In the genomic region with DNA sequence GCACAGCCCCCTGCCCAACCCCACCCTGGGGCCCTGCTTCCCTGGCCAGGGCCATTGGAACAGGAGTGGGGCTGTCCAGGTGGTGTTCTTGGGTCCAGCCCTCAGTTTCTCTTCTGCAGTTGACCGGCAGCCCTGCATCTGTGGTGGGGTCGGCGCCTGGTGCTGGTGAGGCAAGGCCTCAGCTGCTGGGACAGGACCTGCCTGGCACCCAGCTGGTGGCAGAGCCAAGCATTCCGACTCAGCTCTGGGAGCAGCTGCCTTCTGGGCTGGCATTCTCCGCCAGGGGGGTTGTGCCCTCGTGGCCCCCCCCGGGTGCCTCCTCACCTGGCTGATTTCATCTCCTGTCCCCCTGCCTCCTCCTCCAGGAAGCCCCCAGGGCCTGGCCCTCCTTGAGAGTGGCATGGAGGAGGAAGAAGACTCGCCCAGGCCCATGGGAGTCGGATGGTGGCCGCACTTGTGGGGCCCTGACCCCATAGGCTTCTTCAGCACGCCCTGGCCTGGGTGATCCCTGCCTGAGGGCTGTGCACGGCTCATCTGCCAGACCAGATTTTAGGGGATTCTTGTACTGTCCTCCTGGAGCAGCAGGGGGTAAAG, we compare ENCODE assay signal across 1 cellular context.
TF ChIP-seq lines count a peak whose summit lies in the region.

No MANE protein-coding gene starts in this region.

TF ChIP-seq in IMR-90, 13 proteins besides CTCF, POLR2A, EP300 and RAD21:
- TF ChIP-seq BHLHE40 (IDR thresholded peaks at IDR 0.05; ENCODE audit: low read depth, low read length) (no peak), MAZ (IDR thresholded peaks at IDR 0.05; ENCODE audit: borderline replicate concordance, low read depth, low read length) (no peak), RFX5 (IDR thresholded peaks at IDR 0.05; ENCODE audit: low read depth, low read length) (no peak), SMC3 (IDR thresholded peaks at IDR 0.05; ENCODE audit: low read depth, low read length) (no peak)
- TF ChIP-seq, protein P1, sequence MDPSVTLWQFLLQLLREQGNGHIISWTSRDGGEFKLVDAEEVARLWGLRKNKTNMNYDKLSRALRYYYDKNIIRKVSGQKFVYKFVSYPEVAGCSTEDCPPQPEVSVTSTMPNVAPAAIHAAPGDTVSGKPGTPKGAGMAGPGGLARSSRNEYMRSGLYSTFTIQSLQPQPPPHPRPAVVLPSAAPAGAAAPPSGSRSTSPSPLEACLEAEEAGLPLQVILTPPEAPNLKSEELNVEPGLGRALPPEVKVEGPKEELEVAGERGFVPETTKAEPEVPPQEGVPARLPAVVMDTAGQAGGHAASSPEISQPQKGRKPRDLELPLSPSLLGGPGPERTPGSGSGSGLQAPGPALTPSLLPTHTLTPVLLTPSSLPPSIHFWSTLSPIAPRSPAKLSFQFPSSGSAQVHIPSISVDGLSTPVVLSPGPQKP (IDR thresholded peaks at IDR 0.05; ENCODE audit: borderline replicate concordance, low read depth, low read length), result no peak
- TF ChIP-seq, protein P2, sequence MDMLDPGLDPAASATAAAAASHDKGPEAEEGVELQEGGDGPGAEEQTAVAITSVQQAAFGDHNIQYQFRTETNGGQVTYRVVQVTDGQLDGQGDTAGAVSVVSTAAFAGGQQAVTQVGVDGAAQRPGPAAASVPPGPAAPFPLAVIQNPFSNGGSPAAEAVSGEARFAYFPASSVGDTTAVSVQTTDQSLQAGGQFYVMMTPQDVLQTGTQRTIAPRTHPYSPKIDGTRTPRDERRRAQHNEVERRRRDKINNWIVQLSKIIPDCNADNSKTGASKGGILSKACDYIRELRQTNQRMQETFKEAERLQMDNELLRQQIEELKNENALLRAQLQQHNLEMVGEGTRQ (IDR thresholded peaks at IDR 0.05; ENCODE audit: low read depth, low read length), result no peak
